Comparison of ENCODE assay signal across 8 cellular contexts in genomic region chr1:155219592-155220031, GRCh38. TPM values are rescaled to one million over a fixed set of nuclear protein-coding genes. Genes with fewer than 3 reads are reported as not detected.
A peak's percentile ranks its signal among the peaks of the same experiment; 100 is the strongest.
DNase-seq lines count a peak whose midpoint lies in the region; ATAC-seq and TF ChIP-seq lines count a peak whose summit lies in the region.

No MANE protein-coding gene starts in this region.

- no peaks in the 10 kb centered on the region for H3K9me3 ChIP-seq in SU-DHL-6 (ENCODE audit: insufficient read depth, low read length)
- no peaks in the 10 kb centered on the region for H3K9me3 ChIP-seq in heart left ventricle

- no peaks in the 10 kb centered on the region for H4K20me1 ChIP-seq in SU-DHL-6 (ENCODE audit: low read depth, low read length)

- intact Hi-C loops in heart left ventricle (cut with DNase I): loop anchor here in 2 of 10 donors (10.0 kb wide), 1 partner anchor 45 kb away; the partner anchor contains the start of genes KRTCAP2 (in 2 of the 2) and TRIM46 (in 2 of the 2)

- 0 to 33% (median 22%) methylated on average over 1 of the region's 1 CpG for WGBS in heart left ventricle, 4 donors

- H3K4me1 ChIP-seq in heart left ventricle: peaks cover 0 to 55% (median 4%) of the 10 kb centered on the region in 12 donors

- TF ChIP-seq CTCF in SU-DHL-6 (IDR thresholded peaks at IDR 0.05; ENCODE audit: insufficient read depth, low read length, poor library complexity, severe bottlenecking) (no peak), heart left ventricle (IDR thresholded peaks at IDR 0.05) (no peak)

- no peaks in the 10 kb centered on the region for H3K9me2 ChIP-seq in SU-DHL-6 (replicated peaks; ENCODE audit: insufficient read depth, low read length)

- H3K36me3 ChIP-seq in SU-DHL-6 (ENCODE audit: low read length) (no peaks in the 10 kb centered on the region), heart left ventricle (peaks cover 0 to 9% (median 0%) of the 10 kb centered on the region in 9 donors)

- H3K27me3 ChIP-seq in SU-DHL-6 (ENCODE audit: low read length): no peaks in the 10 kb centered on the region
- H3K27me3 ChIP-seq in heart left ventricle: no peaks in the 10 kb centered on the region

- no peak overlapping the region for H3K4me3 ChIP-seq in SU-DHL-6 (ENCODE audit: insufficient read depth, low read length, poor library complexity, severe bottlenecking)
- H3K4me3 ChIP-seq in heart left ventricle: peak overlapping the region in 2 of 12 donors; percentile 10 to 37

- no peak for TF ChIP-seq POLR2A in heart left ventricle (IDR thresholded peaks at IDR 0.05)

- no peak overlapping the region for H3K4me2 ChIP-seq in SU-DHL-6 (ENCODE audit: low read depth, low read length, poor library complexity, severe bottlenecking)

- no peaks in the 10 kb centered on the region for H3K79me2 ChIP-seq in SU-DHL-6 (ENCODE audit: insufficient read depth, low read length)

- H2AFZ ChIP-seq in SU-DHL-6 (ENCODE audit: low read depth, low read length, severe bottlenecking): peak overlapping the region; percentile 12

- peaks cover 16% of the 10 kb centered on the region for H3F3A ChIP-seq in SU-DHL-6 (ENCODE audit: insufficient read depth)

- no peak overlapping the region for H3K27ac ChIP-seq in SU-DHL-6 (ENCODE audit: low read depth, low read length)
- H3K27ac ChIP-seq in heart left ventricle: peak overlapping the region in 1 of 12 donors; percentile 65

- peak in 3 of 4 donors; percentile 18 to 32 (median 25) for ATAC-seq in heart left ventricle
- no peak for ATAC-seq in HG02610 (IDR thresholded peaks at IDR 0.05; ENCODE audit: unreplicated experiment)
- no peak for ATAC-seq in HG03460 (IDR thresholded peaks at IDR 0.05; ENCODE audit: unreplicated experiment)
- no peak for ATAC-seq in HG03457 (IDR thresholded peaks at IDR 0.05; ENCODE audit: unreplicated experiment)

- H3K9ac ChIP-seq in SU-DHL-6 (ENCODE audit: low read length): no peak overlapping the region

- peak; percentile 33 for DNase-seq in DMS 273 (lab: John Stamatoyannopoulos, UW; ENCODE audit: unreplicated experiment)
- no peak for DNase-seq in DMS 273 treated with DMSO at 0.1 percent for 48 hours (lab: John Stamatoyannopoulos, UW)
- peak in 1 of 5 donors; percentile 28 for DNase-seq in heart left ventricle
- peak; percentile 16 for DNase-seq in renal cortical epithelial cell (ENCODE audit: low read depth)

RNA-seq across cellular contexts. Expression of gene MTX1, which starts 11.1 kb away (rescaled TPM):
- total RNA-seq in heart left ventricle (10 to 100 TPM; 14.1 to 32.2 (median 19.3) TPM), renal cortical epithelial cell (36.8 and 72.8 TPM in 2 replicates)
- polyA plus RNA-seq in heart left ventricle: 10 to 100 TPM; 28.1 to 37.1 TPM

RNA-seq across cellular contexts. Expression of gene THBS3, which starts 11.9 kb away (rescaled TPM):
- 10 to 100 TPM in 2 of 9 donors, 1 to 10 TPM in 7; 3.0 to 22.2 (median 5.5) TPM for total RNA-seq in heart left ventricle
- polyA plus RNA-seq in heart left ventricle: 1 to 10 TPM; 2.7 to 6.8 TPM
- 21.7 and 52.9 TPM in 2 replicates for total RNA-seq in renal cortical epithelial cell

RNA-seq across cellular contexts. Expression of gene ENTREP3, which starts 35.7 kb away (rescaled TPM):
- 10 to 100 TPM; 10.5 to 24.4 (median 12.8) TPM for total RNA-seq in heart left ventricle
- 10 to 100 TPM in 1 of 2 donors, 1 to 10 TPM in 1; 5.1 to 21.6 TPM for polyA plus RNA-seq in heart left ventricle
- total RNA-seq in renal cortical epithelial cell: 5.6 and 10.2 TPM in 2 replicates

RNA-seq across cellular contexts. Expression of gene SCAMP3, which starts 42.5 kb away (rescaled TPM):
- total RNA-seq in heart left ventricle (10 to 100 TPM; 51.2 to 92.8 (median 65.8) TPM), renal cortical epithelial cell (23.6 and 42.1 TPM in 2 replicates)
- 100 to 1,000 TPM in 1 of 2 donors, 10 to 100 TPM in 1; 53.3 to 123 TPM for polyA plus RNA-seq in heart left ventricle

RNA-seq across cellular contexts. Expression of gene TRIM46, which starts 46.0 kb away (rescaled TPM):
- under 1 TPM in 5 of 9 donors, not detected in 4; 0.08 to 0.41 (median 0.12) TPM for total RNA-seq in heart left ventricle
- under 1 TPM in 1 of 2 donors, not detected in 1; 0.04 TPM for polyA plus RNA-seq in heart left ventricle
- 2.6 and 5.9 TPM in 2 replicates for total RNA-seq in renal cortical epithelial cell

Comparison
In these comparisons a context has a peak if more than half of its experiments do, and no peak if none do; other contexts are left out.
1. ATAC-seq: peak in heart left ventricle (3 of 4); none in HG02610 (single experiment), HG03460 (single experiment) and HG03457 (single experiment).